In genomic region chr3:34180532-34180931, GRCh38 we compare ENCODE assay signal across 25 cellular contexts.
"Had no signal": no experiment of that assay in that cellular context is flagged by ENCODE, and none has a peak within 500 bp of the region (broad histone marks: within the 10 kb centered on the region; RNA-seq: fewer than 3 reads in every experiment).

No MANE protein-coding gene starts in this region.

- H2AFZ ChIP-seq: neural progenitor cell, parathyroid adenoma had no signal

- H3K27me3 ChIP-seq: neural progenitor cell, ovary, right lobe of liver, sigmoid colon, stomach, thyroid gland, tibial nerve, upper lobe of left lung, uterus had no signal

- H3K79me2 ChIP-seq: parathyroid adenoma had no signal

- ATAC-seq: natural killer cell; psoas muscle; right cardiac atrium; right lobe of liver; stimulated activated effector memory CD8-positive, alpha-beta T cell treated with anti-CD3 and anti-CD28 coated beads, Interleukin-12 subunit alpha, Interleukin-12 subunit beta, amount 100 ng/mL, for 72 hours; stimulated activated naive B cell treated with anti-CD40 and anti-IgM and Interleukin-4, amounts not matched to agents 10 μg/mL and 1 μg/mL and 100 μg/mL, for 72 hours had no signal

- H3K9ac ChIP-seq: neural progenitor cell, parathyroid adenoma had no signal

- H3K4me1 ChIP-seq: neural progenitor cell, parathyroid adenoma, psoas muscle, right lobe of liver, sigmoid colon, thyroid gland, tibial nerve, uterus had no signal

- H3K4me2 ChIP-seq: neural progenitor cell had no signal

- H3K4me3 ChIP-seq: neural progenitor cell, ovary, psoas muscle, right lobe of liver, sigmoid colon, stomach, thoracic aorta, thyroid gland, tibial nerve, upper lobe of left lung, uterus had no signal

- H3K36me3 ChIP-seq: neural progenitor cell, ovary, right lobe of liver, sigmoid colon, stomach, thoracic aorta, thyroid gland, tibial nerve, upper lobe of left lung, uterus had no signal

- H3K27ac ChIP-seq: neural progenitor cell, ovary, parathyroid adenoma, psoas muscle, right lobe of liver, sigmoid colon, stomach, thoracic aorta, thyroid gland, tibial nerve, upper lobe of left lung, uterus had no signal

- H3K9me3 ChIP-seq: ovary, psoas muscle, right lobe of liver, sigmoid colon, stomach, thoracic aorta, thyroid gland, tibial nerve, upper lobe of left lung, uterus had no signal

- DNase-seq: natural killer cell; occipital lobe; ovary; posterior cingulate gyrus; psoas muscle; right cardiac atrium; right lobe of liver; sigmoid colon; small intestine; stimulated activated CD4-positive, alpha-beta T cell treated with anti-CD3 and anti-CD28 coated beads, Interleukin-15, amount 100 ng/mL, for 24 hours; stimulated activated CD4-positive, alpha-beta T cell treated with anti-CD3 and anti-CD28 coated beads, Interleukin-2, amount 100 ng/mL, for 24 hours; stimulated activated CD4-positive, alpha-beta T cell treated with anti-CD3 and anti-CD28 coated beads, Interleukin-2, amount 100 ng/mL, for 48 hours; stimulated activated CD4-positive, alpha-beta T cell treated with anti-CD3 and anti-CD28 coated beads, Interleukin-4, amount 100 ng/mL, for 24 hours; stimulated activated naive B cell treated with anti-CD40 and anti-IgM and Interleukin-4, amounts not matched to agents 10 μg/mL and 1 μg/mL and 100 μg/mL, for 72 hours; stimulated activated naive CD4-positive, alpha-beta T cell treated with Interleukin-2 at 50 U/mL for 16 hours; stomach; thyroid gland; trophoblast cell; upper lobe of left lung; uterus had no signal
